ENCODE assay signal across 8 cellular contexts in genomic region chr9:86396412-86396811, GRCh38.
"Had no signal": no experiment of that assay in that cellular context is flagged by ENCODE, and none has a peak within 500 bp of the region (broad histone marks: within the 10 kb centered on the region; RNA-seq: fewer than 3 reads in every experiment).

No MANE protein-coding gene starts in this region.

- H3K4me3 Mint-ChIP-seq: H9 had no signal

- H3K4me3 ChIP-seq: GM23248, K562 had no signal

- FAIRE-seq: K562 had no signal

- ATAC-seq: K562 had no signal

- DNase-seq: GM23248, GOT3, H9, HCEC 1CT, IMR-90, KG1 had no signal

- H3K27ac Mint-ChIP-seq: H9 had no signal

- H3K27ac ChIP-seq: HL-60 had no signal

- H3K4me1 Mint-ChIP-seq: H9 had no signal

- H3K9ac ChIP-seq: GM23248 had no signal
